Comparison of ENCODE assay signal across 10 cellular contexts in genomic region chr11:2398664-2399355, GRCh38. TPM values are rescaled to one million over a fixed set of nuclear protein-coding genes. Genes with fewer than 3 reads are reported as not detected.
DNase-seq lines count a peak whose midpoint lies in the region; ATAC-seq and TF ChIP-seq lines count a peak whose summit lies in the region.
"Had no signal": no experiment of that assay in that cellular context is flagged by ENCODE, and none has a peak within 500 bp of the region (broad histone marks: within the 10 kb centered on the region; RNA-seq: fewer than 3 reads in every experiment).

No MANE protein-coding gene starts in this region.

- TF ChIP-seq CTCF in CD8-positive, alpha-beta T cell (IDR thresholded peaks at IDR 0.05) = no peak
- TF ChIP-seq CTCF in MM.1S (IDR thresholded peaks at IDR 0.05; ENCODE audit: low read length) (no peak), coronary artery (IDR thresholded peaks at IDR 0.05) (no peak), neutrophil (IDR thresholded peaks at IDR 0.05) (no peak)

- no peak overlapping the region for H2AFZ ChIP-seq in MM.1S (ENCODE audit: low read length)

- H3K27me3 Mint-ChIP-seq in CD8-positive, alpha-beta T cell (ENCODE audit: low read depth) = no peaks in the 10 kb centered on the region

- CTCF ChIA-PET in CD8-positive, alpha-beta T cell (lab: Charles Lee) = interaction anchor here (1.1 to 2.5 kb wide), 4 partner anchors 13 to 205 kb away, joined by 3 to 13 read pairs (median 4); no protein-coding TSS in a partner anchor
- CTCF ChIA-PET in HEK293T (lab: Yijun Ruan, JAX) = interaction anchor here (1.4 to 2.9 kb wide), 2 partner anchors 21 to 94 kb away, joined by 9 to 27 read pairs; no protein-coding TSS in a partner anchor

- H3K9me3 ChIP-seq in CD8-positive, alpha-beta T cell (ENCODE audit: low read length) = no peaks in the 10 kb centered on the region
- H3K9me3 ChIP-seq in MM.1S (replicated peaks; ENCODE audit: insufficient read depth, low read length) (no peaks in the 10 kb centered on the region), neutrophil (no peaks in the 10 kb centered on the region)

- no peak overlapping the region for H3K4me3 ChIP-seq in CD8-positive, alpha-beta T cell (ENCODE audit: low read depth, low read length)
- H3K4me3 ChIP-seq in MM.1S (ENCODE audit: low read length) (peak overlapping the region; percentile 89; the same call in 1 of the 2 replicates), coronary artery (peak overlapping the region; percentile 82), neutrophil (ENCODE audit: low read depth in 1 of 2, low read length in 1 of 2) (peak overlapping the region in 1 of 2 experiments; percentile 83)

- H3K9me2 ChIP-seq in MM.1S (replicated peaks; ENCODE audit: insufficient read depth, low read length) = no peaks in the 10 kb centered on the region

- H3K27ac ChIP-seq in CD8-positive, alpha-beta T cell (ENCODE audit: low read depth, low read length) = peak overlapping the region; percentile 96
- H3K27ac ChIP-seq in MM.1S (ENCODE audit: low read length) (no peak overlapping the region), coronary artery (peak overlapping the region; percentile 99), neutrophil (peak overlapping the region; percentile 96)

- intact Hi-C loops in CD8-positive, alpha-beta T cell (cut with DNase I, micrococcal nuclease) = loop anchor here in 1 of 2 experiments (10.0 kb wide), 1 partner anchor 544 kb away; the partner anchor contains the start of gene LSP1

- H3K79me2 ChIP-seq in MM.1S (ENCODE audit: low read length) = peaks cover 31% of the 10 kb centered on the region

- no peaks in the 10 kb centered on the region for H4K20me1 ChIP-seq in MM.1S (ENCODE audit: insufficient read depth, low read length)

- no peak for DNase-seq in CD8-positive, alpha-beta T cell
- DNase-seq in MM.1S = no peak
- no peak for DNase-seq in coronary artery (ENCODE audit: low spot score)
- DNase-seq in NCI-H2196 (lab: John Stamatoyannopoulos, UW; ENCODE audit: unreplicated experiment) = no peak
- no peak for DNase-seq in NCI-H446 (lab: John Stamatoyannopoulos, UW)
- DNase-seq in HEK293T (ENCODE audit: extremely low spot score) = no peak
- DNase-seq: activated CD4-positive, alpha-beta T cell treated with anti-CD3 and anti-CD28 coated beads for 1 hour had no signal

- H3K36me3 Mint-ChIP-seq in CD8-positive, alpha-beta T cell = peaks cover 33% of the 10 kb centered on the region

- peak overlapping the region; percentile 92 for H3K4me3 Mint-ChIP-seq in CD8-positive, alpha-beta T cell

- H3K4me1 Mint-ChIP-seq in CD8-positive, alpha-beta T cell (ENCODE audit: low read depth) = peaks cover 19% of the 10 kb centered on the region

- ATAC-seq in CD8-positive, alpha-beta T cell = no peak
- no peak for ATAC-seq in GM21381 (IDR thresholded peaks at IDR 0.05; ENCODE audit: unreplicated experiment)

- POLR2A ChIA-PET in CD8-positive, alpha-beta T cell (lab: Charles Lee) = interaction anchor here (2.3 to 3.4 kb wide), 3 partner anchors 11 to 97 kb away, joined by 8 to 24 read pairs (median 23); partner anchors contain the start of genes C11orf21 and TSPAN32
- POLR2A ChIA-PET in HEK293T (lab: Yijun Ruan, JAX) = interaction anchor here (1.2 to 3.4 kb wide), 4 partner anchors 8 to 94 kb away, joined by 4 to 18 read pairs (median 5); partner anchors contain the start of gene CD81

- H3K9me3 Mint-ChIP-seq in CD8-positive, alpha-beta T cell = no peaks in the 10 kb centered on the region

- no peaks in the 10 kb centered on the region for H3F3A ChIP-seq in MM.1S (ENCODE audit: insufficient read depth, low read length)

- peaks cover 17% of the 10 kb centered on the region for H3K36me3 ChIP-seq in CD8-positive, alpha-beta T cell (ENCODE audit: insufficient read depth, low read length)
- H3K36me3 ChIP-seq in MM.1S (replicated peaks; ENCODE audit: insufficient read depth, low read length) = no peaks in the 10 kb centered on the region
- peaks cover 21% of the 10 kb centered on the region for H3K36me3 ChIP-seq in neutrophil

- H3K27ac Mint-ChIP-seq in CD8-positive, alpha-beta T cell = peak overlapping the region; percentile 94

- H3K27me3 ChIP-seq in CD8-positive, alpha-beta T cell (ENCODE audit: insufficient read depth, low read length) = no peaks in the 10 kb centered on the region
- H3K27me3 ChIP-seq in MM.1S (replicated peaks; ENCODE audit: insufficient read depth, low read length) (peaks cover 12% of the 10 kb centered on the region), neutrophil (no peaks in the 10 kb centered on the region)

- H3K9ac ChIP-seq in MM.1S (ENCODE audit: low read length) = peak overlapping the region; percentile 97; the same call in 1 of the 2 replicates

- H3K4me1 ChIP-seq in CD8-positive, alpha-beta T cell (ENCODE audit: insufficient read depth, low read length) = peaks cover 24% of the 10 kb centered on the region
- H3K4me1 ChIP-seq in MM.1S (ENCODE audit: low read length) = peaks cover 12% of the 10 kb centered on the region
- H3K4me1 ChIP-seq in neutrophil (ENCODE audit: control insufficient read depth in 1 of 2, insufficient read depth in 1 of 2, low read depth in 1 of 2, low read length in 1 of 2) = peaks cover 21 to 25% of the 10 kb centered on the region in 2 experiments

- H3K4me2 ChIP-seq in MM.1S (ENCODE audit: low read depth, low read length) = peak overlapping the region; percentile 99; the same call in 1 of the 2 replicates

TF ChIP-seq in HEK293T, 16 proteins besides CTCF, POLR2A, EP300 and RAD21:
- TF ChIP-seq SP1 (IDR thresholded peaks at IDR 0.05) (no peak), HDGF (IDR thresholded peaks at IDR 0.05; ENCODE audit: borderline replicate concordance) (no peak)

RNA-seq across cellular contexts. Expression of gene TSSC4, which starts 1.7 kb away (rescaled TPM):
- 10 to 100 TPM; 48.8 to 49.5 TPM for total RNA-seq in CD8-positive, alpha-beta T cell

RNA-seq across cellular contexts. Expression of gene CD81, which starts 21.7 kb away (rescaled TPM):
- total RNA-seq in CD8-positive, alpha-beta T cell = 100 to 1,000 TPM; 165 to 166 TPM

RNA-seq across cellular contexts. Expression of gene TRPM5, which starts 45.5 kb away (rescaled TPM):
- total RNA-seq in CD8-positive, alpha-beta T cell = under 1 TPM; 0.60 to 0.64 TPM
- total RNA-seq: pulmonary artery endothelial cell had no signal

RNA-seq across cellular contexts. Expression of gene KCNQ1, which starts 46.0 kb away (rescaled TPM):
- 10 to 100 TPM; 24.9 to 25.7 TPM for total RNA-seq in CD8-positive, alpha-beta T cell
